In the genomic region with DNA sequence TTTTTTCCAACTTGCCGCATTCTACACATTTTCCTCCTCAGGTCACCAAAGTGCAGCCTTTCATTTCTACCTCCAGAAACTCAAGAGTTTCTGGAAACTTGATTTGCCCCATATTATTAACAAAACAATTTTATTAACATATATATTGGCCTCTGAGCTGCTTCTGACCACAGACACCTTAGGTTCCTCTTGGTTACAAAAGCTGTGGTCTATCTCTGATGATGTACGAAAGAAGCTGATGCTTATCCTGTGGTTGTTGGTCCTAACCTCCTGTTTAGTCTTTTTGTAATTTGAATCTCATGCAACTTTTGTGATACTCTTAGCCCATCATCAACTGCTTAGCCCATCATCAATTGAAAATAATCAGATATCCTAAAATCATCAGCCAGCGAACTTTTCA, we compare ENCODE assay signal across 35 cellular contexts.
"Had no signal": no experiment of that assay in that cellular context is flagged by ENCODE, and none has a peak within 500 bp of the region (broad histone marks: within the 10 kb centered on the region; RNA-seq: fewer than 3 reads in every experiment).

No MANE protein-coding gene starts in this region.

- H3K27ac Mint-ChIP-seq: activated B cell treated with CpG ODN at 0.5 μM for 24 hours; activated CD4-positive, alpha-beta memory T cell treated with anti-CD3 and anti-CD28 coated beads for 36 hours; activated CD4-positive, alpha-beta T cell treated with anti-CD3 and anti-CD28 coated beads, Interleukin-2, amount 10 ng/mL, durations not matched to agents 24 days and 14 days; activated CD8-positive, alpha-beta T cell treated with anti-CD3 and anti-CD28 coated beads for 36 hours; activated naive CD4-positive, alpha-beta T cell treated with anti-CD3 and anti-CD28 coated beads for 36 hours; activated naive CD4-positive, alpha-beta T cell treated with anti-CD3 and anti-CD28 coated beads, Interleukin-2, amount 50 U/mL, for 72 hours; activated naive CD8-positive, alpha-beta T cell treated with anti-CD3 and anti-CD28 coated beads for 36 hours; activated T-cell treated with anti-CD3 and anti-CD28 coated beads, Interleukin-2, amount 50 U/mL, for 72 hours; activated T-helper 1 cell treated with anti-CD3 and anti-CD28 coated beads, Interleukin-12 subunit alpha, Interleukin-12 subunit beta, Interleukin-2, Interleukin-4 antibody, amounts not matched to agents 30 ng/mL and 10 ng/mL and 1 ng/mL, durations not matched to agents 14 hours and 24 hours and 36 hours; activated T-helper 17 cell treated with anti-CD3 and anti-CD28 coated beads, Interleukin-2, amount 50 U/mL, for 72 hours; brain; T-helper 1 cell treated with Interleukin-12 subunit alpha and Interleukin-12 subunit beta and Interleukin-4 antibody, amounts not matched to agents 30 μg/mL and 1 μg/mL, for 36 hours; T-helper 2 cell treated with Interferon-gamma antibody and Interleukin-4, amounts not matched to agents 5 μg/mL and 100 μg/mL, for 36 hours had no signal

- H3K27ac ChIP-seq: adrenal gland, cardiac muscle cell, VCaP had no signal

- H3K27me3 ChIP-seq: adrenal gland, cardiac muscle cell had no signal

- H3K9me3 Mint-ChIP-seq: activated CD4-positive, alpha-beta T cell treated with anti-CD3 and anti-CD28 coated beads, Interleukin-2, amount 10 ng/mL, durations not matched to agents 24 days and 14 days; activated naive CD8-positive, alpha-beta T cell treated with anti-CD3 and anti-CD28 coated beads for 36 hours; activated T-helper 1 cell treated with anti-CD3 and anti-CD28 coated beads, Interleukin-12 subunit alpha, Interleukin-12 subunit beta, Interleukin-2, Interleukin-4 antibody, amounts not matched to agents 30 ng/mL and 10 ng/mL and 1 ng/mL, durations not matched to agents 14 hours and 24 hours and 36 hours had no signal

- H3K9me3 ChIP-seq: adrenal gland had no signal

- H3K36me3 ChIP-seq: adrenal gland, cardiac muscle cell had no signal

- H3K4me1 Mint-ChIP-seq: activated CD4-positive, alpha-beta T cell treated with anti-CD3 and anti-CD28 coated beads, Interleukin-2, amount 10 ng/mL, durations not matched to agents 24 days and 14 days; activated naive CD8-positive, alpha-beta T cell treated with anti-CD3 and anti-CD28 coated beads for 36 hours; activated T-helper 17 cell treated with anti-CD3 and anti-CD28 coated beads, Interleukin-2, amount 50 U/mL, for 72 hours; central memory CD8-positive, alpha-beta T cell had no signal

- DNase-seq: activated B cell treated with CpG ODN at 0.5 μM for 24 hours; activated CD4-positive, alpha-beta memory T cell treated with anti-CD3 and anti-CD28 coated beads for 36 hours; activated CD4-positive, alpha-beta T cell treated with anti-CD3 and anti-CD28 coated beads for 4 hours; activated CD4-positive, alpha-beta T cell treated with anti-CD3 and anti-CD28 coated beads, Interleukin-2, amount 10 ng/mL, durations not matched to agents 24 days and 14 days; activated CD4-positive, alpha-beta T cell treated with anti-CD3 and anti-CD28 coated beads, Interleukin-2, amount 50 U/mL, for 1 hour; activated CD4-positive, alpha-beta T cell treated with anti-CD3 and anti-CD28 coated beads, Interleukin-2, amount 50 U/mL, for 4 hours; activated CD4-positive, CD25-positive, alpha-beta regulatory T cell treated with anti-CD3 and anti-CD28 coated beads, Interleukin-2, amount 50 U/mL, for 72 hours; activated CD8-positive, alpha-beta memory T cell treated with anti-CD3 and anti-CD28 coated beads, Interleukin-2, amount 50 U/mL, for 4 hours; activated CD8-positive, alpha-beta T cell treated with anti-CD3 and anti-CD28 coated beads for 36 hours; activated effector memory CD4-positive, alpha-beta T cell treated with anti-CD3 and anti-CD28 coated beads, Interleukin-2, amount 50 U/mL, for 16 hours; activated gamma-delta T cell treated with Interleukin-2 at 50 U/mL for 16 hours; activated naive CD4-positive, alpha-beta T cell; activated naive CD4-positive, alpha-beta T cell treated with anti-CD3 and anti-CD28 coated beads for 36 hours; activated naive CD4-positive, alpha-beta T cell treated with anti-CD3 and anti-CD28 coated beads, Interleukin-2, amount 50 U/mL, for 16 hours; activated naive CD8-positive, alpha-beta T cell treated with anti-CD3 and anti-CD28 coated beads for 36 hours; activated T-cell treated with anti-CD3 and anti-CD28 coated beads for 4 hours; activated T-cell treated with anti-CD3 and anti-CD28 coated beads, Interleukin-2, amount 50 U/mL, for 1 hour; activated T-cell treated with anti-CD3 and anti-CD28 coated beads, Interleukin-2, amount 50 U/mL, for 4 hours; activated T-cell treated with anti-CD3 and anti-CD28 coated beads, Interleukin-2, amount 50 U/mL, for 72 hours; adrenal gland; amniotic stem cell; aorta; caudate nucleus; cerebellar nuclear complex; T-helper 1 cell; T-helper 9 cell had no signal

- H3K4me1 ChIP-seq: adrenal gland had no signal

- H3K27me3 Mint-ChIP-seq: activated CD4-positive, alpha-beta memory T cell treated with anti-CD3 and anti-CD28 coated beads for 36 hours; activated CD4-positive, alpha-beta T cell treated with anti-CD3 and anti-CD28 coated beads, Interleukin-2, amount 10 ng/mL, durations not matched to agents 24 days and 14 days; activated CD8-positive, alpha-beta T cell treated with anti-CD3 and anti-CD28 coated beads for 36 hours; activated T-helper 17 cell treated with anti-CD3 and anti-CD28 coated beads, Interleukin-2, amount 50 U/mL, for 72 hours; brain; central memory CD8-positive, alpha-beta T cell had no signal

- H3K36me3 Mint-ChIP-seq: activated CD4-positive, alpha-beta memory T cell treated with anti-CD3 and anti-CD28 coated beads for 36 hours; activated naive CD4-positive, alpha-beta T cell treated with anti-CD3 and anti-CD28 coated beads, Interleukin-2, amount 50 U/mL, for 72 hours; activated naive CD8-positive, alpha-beta T cell treated with anti-CD3 and anti-CD28 coated beads for 36 hours; brain had no signal

- H3K4me3 Mint-ChIP-seq: activated B cell treated with CpG ODN at 0.5 μM for 24 hours; activated CD4-positive, alpha-beta memory T cell treated with anti-CD3 and anti-CD28 coated beads for 36 hours; activated CD4-positive, alpha-beta T cell treated with anti-CD3 and anti-CD28 coated beads, Interleukin-2, amount 10 ng/mL, durations not matched to agents 24 days and 14 days; activated CD8-positive, alpha-beta T cell treated with anti-CD3 and anti-CD28 coated beads for 36 hours; activated naive CD4-positive, alpha-beta T cell treated with anti-CD3 and anti-CD28 coated beads for 36 hours; activated naive CD8-positive, alpha-beta T cell treated with anti-CD3 and anti-CD28 coated beads for 36 hours; activated T-cell treated with anti-CD3 and anti-CD28 coated beads, Interleukin-2, amount 50 U/mL, for 4 hours; activated T-cell treated with anti-CD3 and anti-CD28 coated beads, Interleukin-2, amount 50 U/mL, for 72 hours; activated T-helper 1 cell treated with anti-CD3 and anti-CD28 coated beads, Interleukin-12 subunit alpha, Interleukin-12 subunit beta, Interleukin-2, Interleukin-4 antibody, amounts not matched to agents 30 ng/mL and 10 ng/mL and 1 ng/mL, durations not matched to agents 14 hours and 24 hours and 36 hours; activated T-helper 17 cell treated with anti-CD3 and anti-CD28 coated beads, Interleukin-2, amount 50 U/mL, for 72 hours; brain; central memory CD8-positive, alpha-beta T cell; T-helper 1 cell treated with Interleukin-12 subunit alpha and Interleukin-12 subunit beta and Interleukin-4 antibody, amounts not matched to agents 30 μg/mL and 1 μg/mL, for 36 hours; T-helper 2 cell treated with Interferon-gamma antibody and Interleukin-4, amounts not matched to agents 5 μg/mL and 100 μg/mL, for 36 hours had no signal

- ATAC-seq: activated CD8-positive, alpha-beta T cell treated with anti-CD3 and anti-CD28 coated beads for 36 hours; activated naive CD4-positive, alpha-beta T cell treated with anti-CD3 and anti-CD28 coated beads, Interleukin-2, amount 50 U/mL, for 72 hours; activated T-cell treated with anti-CD3 and anti-CD28 coated beads, Interleukin-2, amount 50 U/mL, for 4 hours; activated T-cell treated with anti-CD3 and anti-CD28 coated beads, Interleukin-2, amount 50 U/mL, for 72 hours; activated T-helper 17 cell treated with anti-CD3 and anti-CD28 coated beads, Interleukin-2, amount 50 U/mL, for 72 hours had no signal

- H3K4me3 ChIP-seq: adrenal gland, cardiac muscle cell had no signal
